ENCODE assay signal across 9 cellular contexts in genomic region chr7:50304911-50305621, GRCh38. TPM values are rescaled to one million over a fixed set of nuclear protein-coding genes. Genes with fewer than 3 reads are reported as not detected.
DNase-seq lines count a peak whose midpoint lies in the region; ATAC-seq, FAIRE-seq and TF ChIP-seq lines count a peak whose summit lies in the region.
"Had no signal": no experiment of that assay in that cellular context is flagged by ENCODE, and none has a peak within 500 bp of the region (broad histone marks: within the 10 kb centered on the region; RNA-seq: fewer than 3 reads in every experiment).

No MANE protein-coding gene starts in this region.

- H3K4me1 ChIP-seq in Panc1 (ENCODE audit: control insufficient read depth, insufficient read depth, low read length): peaks cover 6% of the 10 kb centered on the region; the same call in 1 of the 2 replicates
- no peaks in the 10 kb centered on the region for H3K4me1 ChIP-seq in astrocyte (ENCODE audit: insufficient read depth, low read length)

- intact Hi-C loops in Panc1 (cut with micrococcal nuclease; ENCODE audit: unreplicated experiment): no loop called here

- BruUV-seq in Panc1 (replicated peaks; lab: Mats Ljungman, UMichigan): no TSS peak

- peak overlapping the region; percentile 81 for H3K4me3 Mint-ChIP-seq in astrocyte (ENCODE audit: unreplicated experiment)
- H3K4me3 Mint-ChIP-seq in naive thymus-derived CD8-positive, alpha-beta T cell: peak overlapping the region; percentile 88 to 100 (median 100)

- peak overlapping the region; percentile 5 to 20; a peak in 2 of 4 replicates for H3K4me3 ChIP-seq in Panc1 (ENCODE audit: low read depth in 2 of 2, low read length in 2 of 2)
- H3K4me3 ChIP-seq in astrocyte (ENCODE audit: insufficient read depth, low read depth, low read length): no peak overlapping the region

- H2AFZ ChIP-seq in astrocyte (ENCODE audit: low read depth, low read length): peak overlapping the region; percentile 18

- H3K27ac ChIP-seq in Panc1 (ENCODE audit: low read length) (no peak overlapping the region), astrocyte (ENCODE audit: low read depth, low read length) (no peak overlapping the region)
- H3K27ac ChIP-seq: VCaP had no signal

- CTCF ChIA-PET in Panc1 (lab: Charles Lee): no interaction called here

- H3K9ac ChIP-seq in astrocyte (ENCODE audit: low read length): no peak overlapping the region

- H3K36me3 Mint-ChIP-seq in astrocyte (ENCODE audit: low read depth, unreplicated experiment): peaks cover 3% of the 10 kb centered on the region
- peaks cover 25 to 36% (median 30%) of the 10 kb centered on the region in 3 donors for H3K36me3 Mint-ChIP-seq in naive thymus-derived CD8-positive, alpha-beta T cell

- H3K9me3 ChIP-seq in Panc1 (ENCODE audit: control insufficient read depth, insufficient read depth, low read depth, low read length) (no peaks in the 10 kb centered on the region), astrocyte (ENCODE audit: insufficient read depth, low read depth, low read length) (no peaks in the 10 kb centered on the region)

- H3K27me3 Mint-ChIP-seq in astrocyte (ENCODE audit: low read depth, unreplicated experiment): peaks cover 42% of the 10 kb centered on the region
- H3K27me3 Mint-ChIP-seq in naive thymus-derived CD8-positive, alpha-beta T cell: no peaks in the 10 kb centered on the region

- H3K36me3 ChIP-seq in Panc1 (ENCODE audit: control insufficient read depth, insufficient read depth, low read length): no peaks in the 10 kb centered on the region
- H3K36me3 ChIP-seq in astrocyte (ENCODE audit: insufficient read depth, low read length): no peaks in the 10 kb centered on the region

- H3K4me1 Mint-ChIP-seq in astrocyte (ENCODE audit: low read depth, unreplicated experiment): no peaks in the 10 kb centered on the region
- H3K4me1 Mint-ChIP-seq in naive thymus-derived CD8-positive, alpha-beta T cell: peaks cover 28 to 65% (median 52%) of the 10 kb centered on the region in 4 donors

- H3K27me3 ChIP-seq in Panc1 (ENCODE audit: control insufficient read depth, insufficient read depth, low read length): peaks cover 50% of the 10 kb centered on the region
- H3K27me3 ChIP-seq in astrocyte (ENCODE audit: insufficient read depth, low read length): peaks cover 41% of the 10 kb centered on the region

- POLR2A ChIA-PET in Panc1 (lab: Charles Lee): no interaction called here
- POLR2A ChIA-PET in naive thymus-derived CD8-positive, alpha-beta T cell (lab: Charles Lee): interaction anchor here (0.8 to 32.9 kb wide), 23 partner anchors 12 to 162 kb away, joined by 3 to 1553 read pairs (median 6); no protein-coding TSS in a partner anchor

- in situ Hi-C loops in Panc1 (cut with HindIII; ENCODE audit: low pct_unique_long_range_greater_than_20kb, low sequenced_read_pairs): no loop called here
- in situ Hi-C loops in G401 (cut with HindIII; ENCODE audit: low sequenced_read_pairs): no loop called here

- no peaks in the 10 kb centered on the region for H4K20me1 ChIP-seq in astrocyte (ENCODE audit: insufficient read depth, low read length)

- DNase-seq in Panc1 (ENCODE audit: low read depth, low spot score): no peak
- DNase-seq in astrocyte (ENCODE audit: low read depth): no peak
- DNase-seq in naive thymus-derived CD8-positive, alpha-beta T cell: peak in 8 of 10 donors; percentile 48 to 87 (median 74)
- DNase-seq in HT-29 (ENCODE audit: low spot score): no peak
- no peak for DNase-seq in NCI-H2227 (lab: John Stamatoyannopoulos, UW; ENCODE audit: unreplicated experiment)
- DNase-seq in G401 (ENCODE audit: low spot score): no peak

- no peaks in the 10 kb centered on the region for H3K79me2 ChIP-seq in astrocyte (ENCODE audit: insufficient read depth, low read length)

- H3K4me2 ChIP-seq in astrocyte (ENCODE audit: low read length): peak overlapping the region; percentile 69

- H3K27ac Mint-ChIP-seq in astrocyte (ENCODE audit: unreplicated experiment): no peak overlapping the region
- H3K27ac Mint-ChIP-seq in naive thymus-derived CD8-positive, alpha-beta T cell: peak overlapping the region in 9 of 10 donors; percentile 91 to 100 (median 99)

- no peak for FAIRE-seq in astrocyte (lab: Jason Lieb, UNC)

- H3K9me3 Mint-ChIP-seq in astrocyte (ENCODE audit: unreplicated experiment): no peaks in the 10 kb centered on the region
- H3K9me3 Mint-ChIP-seq in naive thymus-derived CD8-positive, alpha-beta T cell: no peaks in the 10 kb centered on the region

- no peak for TF ChIP-seq CTCF in Panc1 (IDR thresholded peaks at IDR 0.05)
- no peak for TF ChIP-seq CTCF in astrocyte (IDR thresholded peaks at IDR 0.05; ENCODE audit: insufficient read depth, low read depth, low read length)

- ATAC-seq in GM18511 (IDR thresholded peaks at IDR 0.05; ENCODE audit: unreplicated experiment) (peak; percentile 47), HG02623 (IDR thresholded peaks at IDR 0.05; ENCODE audit: unreplicated experiment) (peak; percentile 34), Panc1 (peak; percentile 57; the same call in 1 of the 2 replicates)
- peak; percentile 56 to 68 for ATAC-seq in naive thymus-derived CD8-positive, alpha-beta T cell

RNA-seq across cellular contexts. Expression of gene IKZF1, which starts 0.6 kb away (rescaled TPM):
- total RNA-seq in Panc1 (2021; ENCODE audit: unreplicated experiment): 0.77 TPM
- polyA plus RNA-seq in Panc1 (2012; ENCODE audit: insufficient read length): not detected
- total RNA-seq in astrocyte: 0.60 and 0.86 TPM in 2 replicates
- total RNA-seq in naive thymus-derived CD8-positive, alpha-beta T cell: 100 to 1,000 TPM; 416 to 435 TPM
- 100 to 1,000 TPM; 145 to 257 (median 209) TPM for polyA plus RNA-seq in naive thymus-derived CD8-positive, alpha-beta T cell
- not detected in 2 replicates for total RNA-seq in HT-29 (2014; rRNA removed; shearing (Covaris generic))
- total RNA-seq in G401 (2014; rRNA removed; shearing (Covaris generic)): not detected in 2 replicates

Comparison
In these comparisons a context has a peak if more than half of its experiments do, and no peak if none do; other contexts are left out.
1. DNase-seq: peak in naive thymus-derived CD8-positive, alpha-beta T cell (8 of 10); none in Panc1 (single experiment), astrocyte (single experiment), HT-29 (single experiment), NCI-H2227 (single experiment) and G401 (single experiment).
2. RNA of gene IKZF1, which starts 0.6 kb away (total RNA-seq): 416 to 435 TPM in naive thymus-derived CD8-positive, alpha-beta T cell; 0.60 to 0.86 TPM in astrocyte, 0.77 TPM in Panc1 (single experiment), not detected in HT-29 and not detected in G401; every median in the first group is over 100 times any median in the second.
3. Peak in every context shown above with its lines, with median percentiles within 50 percentile points of each other: ATAC-seq.